In the genomic region with DNA sequence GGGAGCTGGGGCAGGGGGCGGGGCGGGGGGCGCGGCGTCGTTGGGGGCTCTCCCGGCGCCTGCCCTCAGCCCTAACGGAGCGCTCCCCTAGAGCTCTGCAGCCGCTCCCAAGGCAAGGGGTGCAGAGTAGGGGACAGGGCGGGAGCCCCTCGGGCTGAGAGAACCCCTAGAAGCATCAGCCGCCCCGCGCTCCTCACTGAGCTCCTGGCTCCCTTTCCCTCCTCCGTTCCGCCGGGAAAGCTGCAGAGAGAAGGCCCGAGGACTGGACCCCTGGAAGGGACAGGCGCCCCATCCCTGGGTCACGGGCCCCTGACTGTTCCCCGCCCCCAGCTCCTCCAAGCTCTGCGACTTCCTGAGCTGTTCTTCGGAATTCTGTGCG, we compare ENCODE assay signal across 8 cellular contexts. TPM values are rescaled to one million over a fixed set of nuclear protein-coding genes. Genes with fewer than 3 reads are reported as not detected.
DNase-seq lines count a peak whose midpoint lies in the region; ATAC-seq and TF ChIP-seq lines count a peak whose summit lies in the region.

No MANE protein-coding gene starts in this region.

- peaks cover 19% of the 10 kb centered on the region for H3K27me3 Mint-ChIP-seq in CD4-positive, alpha-beta T cell
- peaks cover 43% of the 10 kb centered on the region for H3K27me3 Mint-ChIP-seq in endodermal cell (ENCODE audit: insufficient read depth)
- H3K27me3 Mint-ChIP-seq in osteocyte (ENCODE audit: unreplicated experiment), result no peaks in the 10 kb centered on the region

- BruUV-seq in PC-3 (replicated peaks; lab: Mats Ljungman, UMichigan), result no TSS peak

- no peak overlapping the region for H3K4me3 ChIP-seq in PC-3 (ENCODE audit: low read length)
- peak overlapping the region; percentile 68 for H3K4me3 ChIP-seq in endodermal cell (ENCODE audit: low read length)

- H3K36me3 Mint-ChIP-seq in CD4-positive, alpha-beta T cell (ENCODE audit: low read depth), result peaks cover 27% of the 10 kb centered on the region
- no peaks in the 10 kb centered on the region for H3K36me3 Mint-ChIP-seq in endodermal cell (ENCODE audit: low read depth)
- no peaks in the 10 kb centered on the region for H3K36me3 Mint-ChIP-seq in osteocyte (ENCODE audit: unreplicated experiment)

- no peak for TF ChIP-seq CTCF in CD4-positive, alpha-beta T cell (IDR thresholded peaks at IDR 0.05)
- TF ChIP-seq CTCF in PC-3 (conservative IDR thresholded peaks at IDR 0.05; ENCODE audit: low read depth, low read length), result no peak
- TF ChIP-seq CTCF in endodermal cell (conservative IDR thresholded peaks at IDR 0.05), result no peak
- no peak for TF ChIP-seq CTCF in osteocyte (IDR thresholded peaks at IDR 0.05)

- H3K9me3 Mint-ChIP-seq in CD4-positive, alpha-beta T cell, result no peaks in the 10 kb centered on the region
- no peaks in the 10 kb centered on the region for H3K9me3 Mint-ChIP-seq in endodermal cell
- H3K9me3 Mint-ChIP-seq in osteocyte (ENCODE audit: unreplicated experiment), result no peaks in the 10 kb centered on the region

- no peaks in the 10 kb centered on the region for H3K9me3 ChIP-seq in CD4-positive, alpha-beta T cell (ENCODE audit: control insufficient read depth, low read length)
- H3K9me3 ChIP-seq in PC-3 (ENCODE audit: low read length) (no peaks in the 10 kb centered on the region), endodermal cell (ENCODE audit: control insufficient read depth, low read length) (no peaks in the 10 kb centered on the region)

- CTCF ChIA-PET in CD4-positive, alpha-beta T cell (lab: Charles Lee), result interaction anchor here (1.0 to 4.4 kb wide), 6 partner anchors 23 to 593 kb away, joined by 3 to 80 read pairs (median 5); no protein-coding TSS in a partner anchor
- CTCF ChIA-PET in PC-3 (lab: Charles Lee), result interaction anchor here (0.6 to 0.7 kb wide), 2 partner anchors 79 to 466 kb away, joined by 5 to 6 read pairs; no protein-coding TSS in a partner anchor

- peak overlapping the region; percentile 69 for H3K27ac ChIP-seq in CD4-positive, alpha-beta T cell (ENCODE audit: low read depth, low read length)
- no peak overlapping the region for H3K27ac ChIP-seq in PC-3 (ENCODE audit: low read length)
- no peak overlapping the region for H3K27ac ChIP-seq in endodermal cell (ENCODE audit: low read depth, low read length)

- no peak overlapping the region for H3K9ac ChIP-seq in PC-3 (ENCODE audit: low read length)
- no peak overlapping the region for H3K9ac ChIP-seq in endodermal cell (ENCODE audit: extremely low read depth, low read length, poor library complexity, severe bottlenecking)

- H3K4me1 ChIP-seq in PC-3 (ENCODE audit: insufficient read depth, low read length) (peaks cover 7% of the 10 kb centered on the region), endodermal cell (ENCODE audit: control insufficient read depth, insufficient read depth, low read length) (no peaks in the 10 kb centered on the region)

- H3K4me2 ChIP-seq in PC-3 (ENCODE audit: low read length), result peak overlapping the region; percentile 97

- H3K4me3 Mint-ChIP-seq in CD4-positive, alpha-beta T cell, result peak overlapping the region; percentile 99
- H3K4me3 Mint-ChIP-seq in endodermal cell (peak overlapping the region; percentile 95), osteocyte (ENCODE audit: unreplicated experiment) (peak overlapping the region; percentile 91)

- POLR2A ChIA-PET in CD4-positive, alpha-beta T cell (lab: Charles Lee), result interaction anchor here (0.7 to 6.2 kb wide), 14 partner anchors 9 to 353 kb away, joined by 3 to 71 read pairs (median 6); a partner anchor contains a TSS
- POLR2A ChIA-PET in PC-3 (lab: Charles Lee; ENCODE audit: unreplicated experiment), result no interaction called here

- peaks cover 55% of the 10 kb centered on the region for H3K4me1 Mint-ChIP-seq in CD4-positive, alpha-beta T cell (ENCODE audit: low read depth)
- H3K4me1 Mint-ChIP-seq in endodermal cell, result peaks cover 5% of the 10 kb centered on the region
- H3K4me1 Mint-ChIP-seq in osteocyte (ENCODE audit: unreplicated experiment), result peaks cover 26% of the 10 kb centered on the region

- H3K36me3 ChIP-seq in PC-3 (ENCODE audit: low read depth, low read length), result no peaks in the 10 kb centered on the region
- no peaks in the 10 kb centered on the region for H3K36me3 ChIP-seq in endodermal cell (ENCODE audit: control insufficient read depth, insufficient read depth, low read length)

- no peak for ATAC-seq in CD4-positive, alpha-beta T cell (ENCODE audit: poor library complexity)
- no peak for ATAC-seq in PC-3
- ATAC-seq in GM19023 (IDR thresholded peaks at IDR 0.05; ENCODE audit: unreplicated experiment), result no peak
- ATAC-seq in activated CD4-positive, CD25-positive, alpha-beta regulatory T cell treated with anti-CD3 and anti-CD28 coated beads, Interleukin-2, amount 50 U/mL, for 24 hours, result no peak
- ATAC-seq in GM21529 (IDR thresholded peaks at IDR 0.05; ENCODE audit: unreplicated experiment), result no peak

- no peaks in the 10 kb centered on the region for H3K9me2 ChIP-seq in PC-3 (replicated peaks; ENCODE audit: low read length)

- intact Hi-C loops in CD4-positive, alpha-beta T cell (cut with DNase I, micrococcal nuclease), result loop anchor here (2.0 to 10.0 kb wide), 4 partner anchors 55 to 474 kb away; a partner anchor contains a TSS
- intact Hi-C loops in PC-3 (cut with micrococcal nuclease), result no loop called here

- H3K27ac Mint-ChIP-seq in CD4-positive, alpha-beta T cell, result peak overlapping the region; percentile 97
- H3K27ac Mint-ChIP-seq in endodermal cell (no peak overlapping the region), osteocyte (ENCODE audit: unreplicated experiment) (no peak overlapping the region)

- H3F3A ChIP-seq in PC-3 (ENCODE audit: low read length, unreplicated experiment), result no peaks in the 10 kb centered on the region

- H2AFZ ChIP-seq in PC-3 (ENCODE audit: low read length), result no peak overlapping the region

- 10% methylated on average over 8 to 24 of the region's 26 CpGs for WGBS in endodermal cell (ENCODE audit: insufficient coverage in 1 of 2, insufficient read length in 1 of 2), 2 experiments

- H3K27me3 ChIP-seq in CD4-positive, alpha-beta T cell (ENCODE audit: control insufficient read depth, insufficient read depth, low read length), result no peaks in the 10 kb centered on the region
- peaks cover 6% of the 10 kb centered on the region; the same call in 1 of the 2 replicates for H3K27me3 ChIP-seq in PC-3 (ENCODE audit: low read length)
- peaks cover 37% of the 10 kb centered on the region for H3K27me3 ChIP-seq in endodermal cell (ENCODE audit: control insufficient read depth, insufficient read depth, low read length, poor library complexity, severe bottlenecking)

- no peaks in the 10 kb centered on the region for H4K20me1 ChIP-seq in PC-3 (ENCODE audit: low read length)

- H3K79me2 ChIP-seq in PC-3 (ENCODE audit: low read length), result no peaks in the 10 kb centered on the region

- DNase-seq in CD4-positive, alpha-beta T cell, result peak in 1 of 10 experiments; percentile 37
- DNase-seq in PC-3 (no peak), endodermal cell (peak; percentile 79), osteocyte (ENCODE audit: extremely low spot score, unreplicated experiment) (no peak), iPS-NIHi11 (ENCODE audit: low spot score) (no peak)

RNA-seq across cellular contexts. Expression of a gene that starts 0.2 kb away (rescaled TPM):
- total RNA-seq in CD4-positive, alpha-beta T cell, result 10 to 100 TPM; 66.7 to 67.6 TPM
- total RNA-seq in PC-3 (2014; rRNA removed) (not detected in 2 replicates), endodermal cell (1 to 10 TPM; 9.0 TPM), osteocyte (17.1 and 19.7 TPM in 2 replicates)
- 2.3 TPM for polyA plus RNA-seq in endodermal cell (2013, experiment 1 of 2)
- 1.4 TPM for polyA plus RNA-seq in endodermal cell (2013, experiment 2 of 2)

RNA-seq across cellular contexts. Expression of a gene that starts 14.3 kb away (rescaled TPM):
- not detected for total RNA-seq in CD4-positive, alpha-beta T cell
- total RNA-seq in PC-3 (2014; rRNA removed) (0.58 TPM in 1 of 2 replicates, not detected in the other), endodermal cell (not detected), osteocyte (not detected in 2 replicates)
- polyA plus RNA-seq in endodermal cell (2013, experiment 1 of 2), result not detected
- polyA plus RNA-seq in endodermal cell (2013, experiment 2 of 2), result not detected

RNA-seq across cellular contexts. Expression of a gene that starts 45.8 kb away (rescaled TPM):
- 10 to 100 TPM; 14.9 to 15.5 TPM for total RNA-seq in CD4-positive, alpha-beta T cell
- total RNA-seq in PC-3 (2014; rRNA removed) (4.3 and 6.0 TPM in 2 replicates), endodermal cell (10 to 100 TPM; 12.2 to 13.2 TPM), osteocyte (15.4 and 17.9 TPM in 2 replicates)
- polyA plus RNA-seq in endodermal cell (2013, experiment 1 of 2), result 15.9 TPM
- polyA plus RNA-seq in endodermal cell (2013, experiment 2 of 2), result 12.4 TPM

RNA-seq across cellular contexts. Expression of a gene that starts 48.4 kb away (rescaled TPM):
- total RNA-seq in CD4-positive, alpha-beta T cell, result 1,000 to 10,000 TPM; 3,527 to 3,670 TPM
- total RNA-seq in PC-3 (2014; rRNA removed) (2,496 and 2,509 TPM in 2 replicates), endodermal cell (1,000 to 10,000 TPM; 1,782 to 1,829 TPM), osteocyte (1,528 and 1,579 TPM in 2 replicates)
- 2,533 TPM for polyA plus RNA-seq in endodermal cell (2013, experiment 1 of 2)
- 2,401 TPM for polyA plus RNA-seq in endodermal cell (2013, experiment 2 of 2)
